ENCODE assay signal across 8 cellular contexts in the genomic region with DNA sequence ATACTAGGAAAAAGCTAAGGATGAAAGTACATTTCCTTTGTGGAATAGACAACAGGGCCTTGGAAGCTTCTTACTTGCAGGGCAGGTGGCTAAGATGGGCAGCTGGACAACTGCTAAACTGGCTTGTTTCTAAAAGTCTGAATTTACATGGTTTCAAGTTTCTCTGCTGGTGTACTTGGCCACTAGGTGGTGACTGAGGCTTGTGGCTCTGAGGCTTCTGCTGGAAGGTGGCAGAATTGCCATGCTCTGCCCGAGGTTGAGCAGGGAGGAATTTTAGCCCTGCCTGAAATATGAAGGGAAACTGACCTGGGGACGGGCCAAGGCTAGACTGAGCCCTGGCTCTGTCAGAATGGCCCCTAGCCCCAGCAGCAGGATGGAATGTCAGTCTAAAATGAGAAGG. TPM values are rescaled to one million over a fixed set of nuclear protein-coding genes. Genes with fewer than 3 reads are reported as not detected.
DNase-seq lines count a peak whose midpoint lies in the region; ATAC-seq and TF ChIP-seq lines count a peak whose summit lies in the region.
"Not testable (repeated sequence)": the region's sequence is repeated elsewhere in the genome, so short reads cannot be mapped to it uniquely, and the experiment has no call there.

No MANE protein-coding gene starts in this region.

- not testable (repeated sequence) for H3K4me1 Mint-ChIP-seq in neural crest cell

- H3K27me3 Mint-ChIP-seq in neural crest cell (ENCODE audit: low read depth): not testable (repeated sequence)

- peak; percentile 50 for DNase-seq in GF-D8 (lab: John Stamatoyannopoulos, UW)
- peak; percentile 44 for DNase-seq in NCI-H1105 (lab: John Stamatoyannopoulos, UW)
- peak; percentile 78 for DNase-seq in SIG-M5 treated with dmso at 0.1 percent for 504 hours (lab: John Stamatoyannopoulos, UW; ENCODE audit: unreplicated experiment)
- peak; percentile 12 for DNase-seq in activated T-helper 9 cell treated with anti-CD3 and anti-CD28 coated beads, Interleukin-2, amount 50 U/mL, for 16 hours (ENCODE audit: low read depth)
- peak; percentile 85 for DNase-seq in fibroblast of the conjunctiva (ENCODE audit: low read depth)
- peak; percentile 63 for DNase-seq in neural crest cell (ENCODE audit: low read depth, low spot score)
- DNase-seq in stimulated activated naive CD8-positive, alpha-beta T cell treated with anti-CD3 and anti-CD28 coated beads, Interleukin-15, Interleukin-2, amounts not matched to agents 100 U/mL and 50 U/mL, for 24 hours: peak; percentile 65

- H3K4me3 Mint-ChIP-seq in neural crest cell: not testable (repeated sequence)

- not testable (repeated sequence) for H3K36me3 Mint-ChIP-seq in neural crest cell (ENCODE audit: low read depth)

- TF ChIP-seq CTCF in neural crest cell (conservative IDR thresholded peaks at IDR 0.05): peak; percentile 75

- ATAC-seq in HG02571 (IDR thresholded peaks at IDR 0.05; ENCODE audit: unreplicated experiment): peak; percentile 69
- peak; percentile 67 for ATAC-seq in stimulated activated naive CD8-positive, alpha-beta T cell treated with anti-CD3 and anti-CD28 coated beads, Interleukin-15, Interleukin-2, amounts not matched to agents 100 U/mL and 50 U/mL, for 24 hours

- not testable (repeated sequence) for H3K9me3 Mint-ChIP-seq in neural crest cell

- not testable (repeated sequence) for H3K27ac Mint-ChIP-seq in neural crest cell (ENCODE audit: unreplicated experiment)

RNA-seq across cellular contexts. Expression of a gene that starts 13.1 kb away (rescaled TPM):
- total RNA-seq in neural crest cell: 0.49 TPM in 1 of 2 replicates, not detected in the other

RNA-seq across cellular contexts. Expression of a gene that starts 23.6 kb away (rescaled TPM):
- 23.7 and 24.2 TPM in 2 replicates for total RNA-seq in neural crest cell

RNA-seq across cellular contexts. Expression of a gene that starts 28.4 kb away (rescaled TPM):
- 1.0 and 1.1 TPM in 2 replicates for total RNA-seq in neural crest cell

Comparison
In these comparisons a context has a peak if more than half of its experiments do, and no peak if none do; other contexts are left out.
1. Peak in every context shown above with its lines: DNase-seq and ATAC-seq.
2. DNase-seq: peak in every context shown above with its lines; median percentile 85 in fibroblast of the conjunctiva; 78 in SIG-M5 treated with dmso at 0.1 percent for 504 hours; 65 in stimulated activated naive CD8-positive, alpha-beta T cell treated with anti-CD3 and anti-CD28 coated beads, Interleukin-15, Interleukin-2, amounts not matched to agents 100 U/mL and 50 U/mL, for 24 hours; 63 in neural crest cell; 50 in GF-D8; 44 in NCI-H1105; 12 in activated T-helper 9 cell treated with anti-CD3 and anti-CD28 coated beads, Interleukin-2, amount 50 U/mL, for 16 hours.